Comparison of ENCODE assay signal across 23 cellular contexts in the genomic region with DNA sequence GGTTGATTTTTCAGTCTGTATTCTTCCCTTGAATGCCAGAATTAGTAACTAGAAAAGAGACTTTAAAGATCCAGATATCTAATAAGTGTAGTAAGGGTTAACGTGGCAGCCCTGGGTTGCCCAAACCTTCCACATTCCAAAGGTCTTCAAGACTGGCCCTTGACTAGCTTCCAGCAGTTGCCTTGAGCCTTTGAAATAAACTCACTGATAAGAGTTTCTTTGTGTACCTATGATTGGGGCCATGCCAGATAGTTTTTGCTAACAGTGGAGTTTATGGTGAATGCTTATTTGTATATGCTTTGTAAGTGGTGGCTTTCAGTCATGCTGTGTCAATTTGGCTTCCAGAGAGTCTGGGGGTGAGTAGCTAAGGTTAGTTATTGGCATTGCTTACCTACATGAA.
DNase-seq lines count a peak whose midpoint lies in the region; ATAC-seq, FAIRE-seq and TF ChIP-seq lines count a peak whose summit lies in the region.
"Had no signal": no experiment of that assay in that cellular context is flagged by ENCODE, and none has a peak within 500 bp of the region (broad histone marks: within the 10 kb centered on the region; RNA-seq: fewer than 3 reads in every experiment).

No MANE protein-coding gene starts in this region.

- in situ Hi-C loops in HAP-1 (cut with MboI; ENCODE audit: low sequenced_read_pairs), result no loop called here

- peaks cover 7% of the 10 kb centered on the region for H3K36me3 Mint-ChIP-seq in Caco-2 (ENCODE audit: insufficient read depth, unreplicated experiment)

- TF ChIP-seq POLR2A in sigmoid colon (IDR thresholded peaks at IDR 0.05), result no peak

- peak; percentile 60 to 69 for DNase-seq in Caco-2
- DNase-seq in LNCaP clone FGC (ENCODE audit: low read depth), result peak; percentile 71
- peak; percentile 57 for DNase-seq in left lobe of liver (ENCODE audit: low spot score)
- peak; percentile 72 for DNase-seq in mucosa of gallbladder (ENCODE audit: low spot score)
- no peak for DNase-seq in frontal cortex (ENCODE audit: low spot score in 2 of 2)
- no peak for DNase-seq in Ammon's horn (ENCODE audit: low spot score)
- no peak for DNase-seq in sigmoid colon
- no peak for DNase-seq in HAP-1 (ENCODE audit: low spot score in 2 of 2)
- DNase-seq: CD8-positive, alpha-beta memory T cell; GOT3; KBM-7; NCI-H1417 treated with DMSO at 0.1 percent for 48 hours; NCI-H1930; NCI-H2171; NCI-H524; NCI-H82; PC-3; RPMI8226; SHP77 treated with DMSO at 0.1 percent for 48 hours; T-cell had no signal

- no TSS peak for BruUV-seq in Caco-2 (replicated peaks; lab: Mats Ljungman, UMichigan)

- CTCF ChIA-PET in Caco-2 (lab: Charles Lee), result no interaction called here

- peaks cover 43% of the 10 kb centered on the region for H3K9me3 Mint-ChIP-seq in Caco-2 (ENCODE audit: unreplicated experiment)

- peak overlapping the region; percentile 18 for H3K4me3 Mint-ChIP-seq in Caco-2 (ENCODE audit: unreplicated experiment)
- H3K4me3 Mint-ChIP-seq: CD8-positive, alpha-beta memory T cell; T-cell had no signal

- no peak for TF ChIP-seq CTCF in Caco-2 (IDR thresholded peaks at IDR 0.05; ENCODE audit: insufficient read depth in 1 of 2, low read depth in 1 of 2, low read length in 1 of 2, severe bottlenecking in 1 of 2, unreplicated experiment in 1 of 2)
- TF ChIP-seq CTCF in LNCaP clone FGC (IDR thresholded peaks at IDR 0.05; ENCODE audit: control insufficient read depth, extremely low read depth, insufficient read depth), result no peak
- no peak for TF ChIP-seq CTCF in sigmoid colon (IDR thresholded peaks at IDR 0.05)

- peaks cover 19% of the 10 kb centered on the region for H3K4me1 ChIP-seq in Caco-2
- H3K4me1 ChIP-seq in sigmoid colon, result no peaks in the 10 kb centered on the region
- no peaks in the 10 kb centered on the region for H3K4me1 ChIP-seq in HAP-1

- POLR2A ChIA-PET in Caco-2 (lab: Charles Lee), result interaction anchor here (0.6 to 1.2 kb wide), 3 partner anchors 142 to 1045 kb away, joined by 3 to 4 read pairs (median 3); no protein-coding TSS in a partner anchor

- no peaks in the 10 kb centered on the region for H3K27me3 ChIP-seq in Caco-2 (replicated peaks; ENCODE audit: control insufficient read depth, insufficient read depth, low read length)
- H3K27me3 ChIP-seq in sigmoid colon, result no peaks in the 10 kb centered on the region
- H3K27me3 ChIP-seq in HAP-1 (ENCODE audit: low read depth), result no peaks in the 10 kb centered on the region
- H3K27me3 ChIP-seq: BLaER1 treated with 17β-estradiol and CSF1 and Interleukin-3, amounts not matched to agents 10 nM and 100 nM had no signal

- no peak overlapping the region for H3K27ac Mint-ChIP-seq in Caco-2 (ENCODE audit: unreplicated experiment)
- H3K27ac Mint-ChIP-seq: T-cell had no signal

- H3K36me3 ChIP-seq in Caco-2 (ENCODE audit: control insufficient read depth, insufficient read depth, low read length), result no peaks in the 10 kb centered on the region
- no peaks in the 10 kb centered on the region for H3K36me3 ChIP-seq in sigmoid colon
- H3K36me3 ChIP-seq in HAP-1 (replicated peaks), result no peaks in the 10 kb centered on the region
- H3K36me3 ChIP-seq: BLaER1 treated with 17β-estradiol and CSF1 and Interleukin-3, amounts not matched to agents 10 nM and 100 nM had no signal

- H3K9me3 ChIP-seq in Caco-2 (peaks cover 26% of the 10 kb centered on the region), sigmoid colon (peaks cover 0 to 8% (median 0%) of the 10 kb centered on the region in 4 donors), HAP-1 (no peaks in the 10 kb centered on the region)

- intact Hi-C loops in Caco-2 (cut with micrococcal nuclease; ENCODE audit: unreplicated experiment) (no loop called here), sigmoid colon (cut with DNase I) (no loop called here)

- ATAC-seq in left lobe of liver, result peak; percentile 90
- ATAC-seq: PC-3, SK-N-SH treated with all-trans-retinoic acid at 6 μM for 48 hours, T-cell had no signal

- TF ChIP-seq EP300 in sigmoid colon (IDR thresholded peaks at IDR 0.05), result no peak

- H3K27me3 Mint-ChIP-seq in Caco-2 (ENCODE audit: insufficient read depth, unreplicated experiment), result no peaks in the 10 kb centered on the region
- H3K27me3 Mint-ChIP-seq: T-cell had no signal

- H3K4me3 ChIP-seq in Caco-2 (ENCODE audit: low read depth, low read length) (no peak overlapping the region), LNCaP clone FGC (ENCODE audit: low read depth, low read length) (no peak overlapping the region), sigmoid colon (no peak overlapping the region), HAP-1 (no peak overlapping the region)
- H3K4me3 ChIP-seq: BLaER1 treated with 17β-estradiol and CSF1 and Interleukin-3, amounts not matched to agents 10 nM and 100 nM had no signal

- peaks cover 17% of the 10 kb centered on the region for H3K4me1 Mint-ChIP-seq in Caco-2 (ENCODE audit: low read depth, unreplicated experiment)

- FAIRE-seq in frontal cortex (lab: Jason Lieb, UNC), result no peak
- FAIRE-seq: G401.6 had no signal

- no peak overlapping the region for H3K27ac ChIP-seq in sigmoid colon
- H3K27ac ChIP-seq: BLaER1 treated with 17β-estradiol and CSF1 and Interleukin-3, amounts not matched to agents 10 nM and 100 nM had no signal

- 13 to 60% methylated on average over 1 of the region's 1 CpG for WGBS in sigmoid colon, 2 donors

Comparison
In these comparisons a context has a peak if more than half of its experiments do, and no peak if none do; other contexts are left out.
1. DNase-seq: peak in Caco-2 (2 of 2), LNCaP clone FGC (single experiment), left lobe of liver (single experiment) and mucosa of gallbladder (single experiment); none in frontal cortex (0 of 2), Ammon's horn (single experiment), sigmoid colon (single experiment) and HAP-1 (0 of 2).